In genomic region chr1:169483500-169483966, GRCh38 we compare ENCODE assay signal across 8 cellular contexts. TPM values are rescaled to one million over a fixed set of nuclear protein-coding genes. Genes with fewer than 3 reads are reported as not detected.
DNase-seq lines count a peak whose midpoint lies in the region; ATAC-seq and TF ChIP-seq lines count a peak whose summit lies in the region.

No MANE protein-coding gene starts in this region.

- H3K36me3 ChIP-seq in BLaER1 (no peaks in the 10 kb centered on the region), brain microvascular endothelial cell (replicated peaks) (no peaks in the 10 kb centered on the region)

- no peak overlapping the region for H3K4me3 ChIP-seq in BLaER1
- H3K4me3 ChIP-seq in brain microvascular endothelial cell (ENCODE audit: low read depth, low read length), result peak overlapping the region; percentile 79

- in situ Hi-C loops in brain microvascular endothelial cell (cut with HindIII; ENCODE audit: low pct_ligation_motif_present, low sequenced_read_pairs), result no loop called here

- H3K27me3 ChIP-seq in BLaER1 (no peaks in the 10 kb centered on the region), brain microvascular endothelial cell (replicated peaks) (no peaks in the 10 kb centered on the region)

- no peak for ATAC-seq in GM19324 (IDR thresholded peaks at IDR 0.05; ENCODE audit: low FRiP score, unreplicated experiment)

- no peak for TF ChIP-seq CTCF in brain microvascular endothelial cell (IDR thresholded peaks at IDR 0.05; ENCODE audit: low read depth, low read length, missing control alignments)

- peaks cover 30% of the 10 kb centered on the region for H3K4me1 ChIP-seq in BLaER1

- H4K20me1 ChIP-seq in BLaER1, result peaks cover 12% of the 10 kb centered on the region; the same call in 1 of the 2 replicates

- H3K4me2 ChIP-seq in BLaER1, result peak overlapping the region; percentile 91

- H3K9me3 ChIP-seq in BLaER1, result no peaks in the 10 kb centered on the region

- H3K9ac ChIP-seq in BLaER1, result no peak overlapping the region

- H3K27ac ChIP-seq in BLaER1 (no peak overlapping the region), brain microvascular endothelial cell (no peak overlapping the region)

- DNase-seq in LHCN-M2 (ENCODE audit: low read depth) (peak; percentile 65), brain microvascular endothelial cell (no peak), medulla oblongata (ENCODE audit: extremely low spot score) (peak; percentile 71), CD1c-positive myeloid dendritic cell (ENCODE audit: extremely low spot score) (no peak)
- DNase-seq in stimulated activated CD4-positive, alpha-beta T cell treated with anti-CD3 and anti-CD28 coated beads, Interleukin-1b, Interleukin-23, amount 100 ng/mL, for 48 hours, result no peak
- no peak for DNase-seq in stimulated activated CD4-positive, alpha-beta T cell treated with anti-CD3 and anti-CD28 coated beads, Interleukin-12 subunit alpha, Interleukin-12 subunit beta, amount 100 ng/mL, for 4 hours

RNA-seq across cellular contexts. Expression of gene SLC19A2, which starts 2.2 kb away (rescaled TPM):
- total RNA-seq in LHCN-M2 (2014; rRNA removed), result 9.6 and 12.2 TPM in 2 replicates
- polyA plus RNA-seq in LHCN-M2 (2012), result 1.2 TPM

RNA-seq across cellular contexts. Expression of gene CCDC181, which starts 56.3 kb away (rescaled TPM):
- total RNA-seq in LHCN-M2 (2014; rRNA removed), result 1.4 and 2.7 TPM in 2 replicates
- polyA plus RNA-seq in LHCN-M2 (2012), result 0.19 TPM

Comparison
In these comparisons a context has a peak if more than half of its experiments do, and no peak if none do; other contexts are left out.
1. DNase-seq: peak in LHCN-M2 (single experiment) and medulla oblongata (single experiment); none in brain microvascular endothelial cell (single experiment), stimulated activated CD4-positive, alpha-beta T cell treated with anti-CD3 and anti-CD28 coated beads, Interleukin-1b, Interleukin-23, amount 100 ng/mL, for 48 hours (single experiment), CD1c-positive myeloid dendritic cell (single experiment) and stimulated activated CD4-positive, alpha-beta T cell treated with anti-CD3 and anti-CD28 coated beads, Interleukin-12 subunit alpha, Interleukin-12 subunit beta, amount 100 ng/mL, for 4 hours (single experiment).